3 cellular contexts compared by ENCODE assay signal in genomic region chr19:56106397-56106849, GRCh38.
TF ChIP-seq lines count a peak whose summit lies in the region.

No MANE protein-coding gene starts in this region.

TF ChIP-seq in GM23338, 12 proteins besides CTCF, POLR2A, EP300 and RAD21 (continues in another document):
- TF ChIP-seq, protein P1, sequence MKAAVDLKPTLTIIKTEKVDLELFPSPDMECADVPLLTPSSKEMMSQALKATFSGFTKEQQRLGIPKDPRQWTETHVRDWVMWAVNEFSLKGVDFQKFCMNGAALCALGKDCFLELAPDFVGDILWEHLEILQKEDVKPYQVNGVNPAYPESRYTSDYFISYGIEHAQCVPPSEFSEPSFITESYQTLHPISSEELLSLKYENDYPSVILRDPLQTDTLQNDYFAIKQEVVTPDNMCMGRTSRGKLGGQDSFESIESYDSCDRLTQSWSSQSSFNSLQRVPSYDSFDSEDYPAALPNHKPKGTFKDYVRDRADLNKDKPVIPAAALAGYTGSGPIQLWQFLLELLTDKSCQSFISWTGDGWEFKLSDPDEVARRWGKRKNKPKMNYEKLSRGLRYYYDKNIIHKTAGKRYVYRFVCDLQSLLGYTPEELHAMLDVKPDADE (IDR thresholded peaks at IDR 0.05), result no peak
- TF ChIP-seq, protein P2, sequence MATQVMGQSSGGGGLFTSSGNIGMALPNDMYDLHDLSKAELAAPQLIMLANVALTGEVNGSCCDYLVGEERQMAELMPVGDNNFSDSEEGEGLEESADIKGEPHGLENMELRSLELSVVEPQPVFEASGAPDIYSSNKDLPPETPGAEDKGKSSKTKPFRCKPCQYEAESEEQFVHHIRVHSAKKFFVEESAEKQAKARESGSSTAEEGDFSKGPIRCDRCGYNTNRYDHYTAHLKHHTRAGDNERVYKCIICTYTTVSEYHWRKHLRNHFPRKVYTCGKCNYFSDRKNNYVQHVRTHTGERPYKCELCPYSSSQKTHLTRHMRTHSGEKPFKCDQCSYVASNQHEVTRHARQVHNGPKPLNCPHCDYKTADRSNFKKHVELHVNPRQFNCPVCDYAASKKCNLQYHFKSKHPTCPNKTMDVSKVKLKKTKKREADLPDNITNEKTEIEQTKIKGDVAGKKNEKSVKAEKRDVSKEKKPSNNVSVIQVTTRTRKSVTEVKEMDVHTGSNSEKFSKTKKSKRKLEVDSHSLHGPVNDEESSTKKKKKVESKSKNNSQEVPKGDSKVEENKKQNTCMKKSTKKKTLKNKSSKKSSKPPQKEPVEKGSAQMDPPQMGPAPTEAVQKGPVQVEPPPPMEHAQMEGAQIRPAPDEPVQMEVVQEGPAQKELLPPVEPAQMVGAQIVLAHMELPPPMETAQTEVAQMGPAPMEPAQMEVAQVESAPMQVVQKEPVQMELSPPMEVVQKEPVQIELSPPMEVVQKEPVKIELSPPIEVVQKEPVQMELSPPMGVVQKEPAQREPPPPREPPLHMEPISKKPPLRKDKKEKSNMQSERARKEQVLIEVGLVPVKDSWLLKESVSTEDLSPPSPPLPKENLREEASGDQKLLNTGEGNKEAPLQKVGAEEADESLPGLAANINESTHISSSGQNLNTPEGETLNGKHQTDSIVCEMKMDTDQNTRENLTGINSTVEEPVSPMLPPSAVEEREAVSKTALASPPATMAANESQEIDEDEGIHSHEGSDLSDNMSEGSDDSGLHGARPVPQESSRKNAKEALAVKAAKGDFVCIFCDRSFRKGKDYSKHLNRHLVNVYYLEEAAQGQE (IDR thresholded peaks at IDR 0.05; ENCODE audit: unreplicated experiment), result no peak
- no peak for TF ChIP-seq NANOG (IDR thresholded peaks at IDR 0.05; ENCODE audit: borderline replicate concordance)
- TF ChIP-seq STAT1 (IDR thresholded peaks at IDR 0.05; ENCODE audit: unreplicated experiment), result no peak
- no peak for TF ChIP-seq ZNF114 (CRISPR knock-in tag; IDR thresholded peaks at IDR 0.05)
- no peak for TF ChIP-seq ZNF331 (CRISPR knock-in tag; IDR thresholded peaks at IDR 0.05; ENCODE audit: low read depth)
- no peak for TF ChIP-seq JUNB (IDR thresholded peaks at IDR 0.05; ENCODE audit: unreplicated experiment)
- no peak for TF ChIP-seq CREB1 (CRISPR knock-in tag; IDR thresholded peaks at IDR 0.05; ENCODE audit: low read depth)

TF ChIP-seq in WTC11, 78 proteins besides CTCF, POLR2A, EP300 and RAD21:
- no peak for TF ChIP-seq HMGA2 (CRISPR knock-in tag; IDR thresholded peaks at IDR 0.05)
- TF ChIP-seq, protein P3, sequence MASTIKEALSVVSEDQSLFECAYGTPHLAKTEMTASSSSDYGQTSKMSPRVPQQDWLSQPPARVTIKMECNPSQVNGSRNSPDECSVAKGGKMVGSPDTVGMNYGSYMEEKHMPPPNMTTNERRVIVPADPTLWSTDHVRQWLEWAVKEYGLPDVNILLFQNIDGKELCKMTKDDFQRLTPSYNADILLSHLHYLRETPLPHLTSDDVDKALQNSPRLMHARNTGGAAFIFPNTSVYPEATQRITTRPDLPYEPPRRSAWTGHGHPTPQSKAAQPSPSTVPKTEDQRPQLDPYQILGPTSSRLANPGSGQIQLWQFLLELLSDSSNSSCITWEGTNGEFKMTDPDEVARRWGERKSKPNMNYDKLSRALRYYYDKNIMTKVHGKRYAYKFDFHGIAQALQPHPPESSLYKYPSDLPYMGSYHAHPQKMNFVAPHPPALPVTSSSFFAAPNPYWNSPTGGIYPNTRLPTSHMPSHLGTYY (CRISPR knock-in tag; IDR thresholded peaks at IDR 0.05), result no peak
- no peak for TF ChIP-seq ZSCAN18 (CRISPR knock-in tag; IDR thresholded peaks at IDR 0.05)

TF ChIP-seq in HepG2, 621 proteins besides CTCF, POLR2A, EP300 and RAD21:
- TF ChIP-seq HNF1A (IDR thresholded peaks at IDR 0.05; ENCODE audit: low read depth), result no peak
- no peak for TF ChIP-seq HNF1A (CRISPR knock-in tag; IDR thresholded peaks at IDR 0.05; ENCODE audit: borderline replicate concordance)
- TF ChIP-seq, protein P4, sequence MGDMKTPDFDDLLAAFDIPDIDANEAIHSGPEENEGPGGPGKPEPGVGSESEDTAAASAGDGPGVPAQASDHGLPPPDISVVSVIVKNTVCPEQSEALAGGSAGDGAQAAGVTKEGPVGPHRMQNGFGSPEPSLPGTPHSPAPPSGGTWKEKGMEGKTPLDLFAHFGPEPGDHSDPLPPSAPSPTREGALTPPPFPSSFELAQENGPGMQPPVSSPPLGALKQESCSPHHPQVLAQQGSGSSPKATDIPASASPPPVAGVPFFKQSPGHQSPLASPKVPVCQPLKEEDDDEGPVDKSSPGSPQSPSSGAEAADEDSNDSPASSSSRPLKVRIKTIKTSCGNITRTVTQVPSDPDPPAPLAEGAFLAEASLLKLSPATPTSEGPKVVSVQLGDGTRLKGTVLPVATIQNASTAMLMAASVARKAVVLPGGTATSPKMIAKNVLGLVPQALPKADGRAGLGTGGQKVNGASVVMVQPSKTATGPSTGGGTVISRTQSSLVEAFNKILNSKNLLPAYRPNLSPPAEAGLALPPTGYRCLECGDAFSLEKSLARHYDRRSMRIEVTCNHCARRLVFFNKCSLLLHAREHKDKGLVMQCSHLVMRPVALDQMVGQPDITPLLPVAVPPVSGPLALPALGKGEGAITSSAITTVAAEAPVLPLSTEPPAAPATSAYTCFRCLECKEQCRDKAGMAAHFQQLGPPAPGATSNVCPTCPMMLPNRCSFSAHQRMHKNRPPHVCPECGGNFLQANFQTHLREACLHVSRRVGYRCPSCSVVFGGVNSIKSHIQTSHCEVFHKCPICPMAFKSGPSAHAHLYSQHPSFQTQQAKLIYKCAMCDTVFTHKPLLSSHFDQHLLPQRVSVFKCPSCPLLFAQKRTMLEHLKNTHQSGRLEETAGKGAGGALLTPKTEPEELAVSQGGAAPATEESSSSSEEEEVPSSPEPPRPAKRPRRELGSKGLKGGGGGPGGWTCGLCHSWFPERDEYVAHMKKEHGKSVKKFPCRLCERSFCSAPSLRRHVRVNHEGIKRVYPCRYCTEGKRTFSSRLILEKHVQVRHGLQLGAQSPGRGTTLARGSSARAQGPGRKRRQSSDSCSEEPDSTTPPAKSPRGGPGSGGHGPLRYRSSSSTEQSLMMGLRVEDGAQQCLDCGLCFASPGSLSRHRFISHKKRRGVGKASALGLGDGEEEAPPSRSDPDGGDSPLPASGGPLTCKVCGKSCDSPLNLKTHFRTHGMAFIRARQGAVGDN (CRISPR knock-in tag; IDR thresholded peaks at IDR 0.05), result peak; percentile 16; the same call in 1 of the 2 replicates
- TF ChIP-seq ZNF800 (CRISPR knock-in tag; IDR thresholded peaks at IDR 0.05), result no peak
- TF ChIP-seq AGO2 (optimal IDR thresholded peaks at IDR 0.05; ENCODE audit: low read depth, low read length), result peak; percentile 48
- TF ChIP-seq, protein P5, sequence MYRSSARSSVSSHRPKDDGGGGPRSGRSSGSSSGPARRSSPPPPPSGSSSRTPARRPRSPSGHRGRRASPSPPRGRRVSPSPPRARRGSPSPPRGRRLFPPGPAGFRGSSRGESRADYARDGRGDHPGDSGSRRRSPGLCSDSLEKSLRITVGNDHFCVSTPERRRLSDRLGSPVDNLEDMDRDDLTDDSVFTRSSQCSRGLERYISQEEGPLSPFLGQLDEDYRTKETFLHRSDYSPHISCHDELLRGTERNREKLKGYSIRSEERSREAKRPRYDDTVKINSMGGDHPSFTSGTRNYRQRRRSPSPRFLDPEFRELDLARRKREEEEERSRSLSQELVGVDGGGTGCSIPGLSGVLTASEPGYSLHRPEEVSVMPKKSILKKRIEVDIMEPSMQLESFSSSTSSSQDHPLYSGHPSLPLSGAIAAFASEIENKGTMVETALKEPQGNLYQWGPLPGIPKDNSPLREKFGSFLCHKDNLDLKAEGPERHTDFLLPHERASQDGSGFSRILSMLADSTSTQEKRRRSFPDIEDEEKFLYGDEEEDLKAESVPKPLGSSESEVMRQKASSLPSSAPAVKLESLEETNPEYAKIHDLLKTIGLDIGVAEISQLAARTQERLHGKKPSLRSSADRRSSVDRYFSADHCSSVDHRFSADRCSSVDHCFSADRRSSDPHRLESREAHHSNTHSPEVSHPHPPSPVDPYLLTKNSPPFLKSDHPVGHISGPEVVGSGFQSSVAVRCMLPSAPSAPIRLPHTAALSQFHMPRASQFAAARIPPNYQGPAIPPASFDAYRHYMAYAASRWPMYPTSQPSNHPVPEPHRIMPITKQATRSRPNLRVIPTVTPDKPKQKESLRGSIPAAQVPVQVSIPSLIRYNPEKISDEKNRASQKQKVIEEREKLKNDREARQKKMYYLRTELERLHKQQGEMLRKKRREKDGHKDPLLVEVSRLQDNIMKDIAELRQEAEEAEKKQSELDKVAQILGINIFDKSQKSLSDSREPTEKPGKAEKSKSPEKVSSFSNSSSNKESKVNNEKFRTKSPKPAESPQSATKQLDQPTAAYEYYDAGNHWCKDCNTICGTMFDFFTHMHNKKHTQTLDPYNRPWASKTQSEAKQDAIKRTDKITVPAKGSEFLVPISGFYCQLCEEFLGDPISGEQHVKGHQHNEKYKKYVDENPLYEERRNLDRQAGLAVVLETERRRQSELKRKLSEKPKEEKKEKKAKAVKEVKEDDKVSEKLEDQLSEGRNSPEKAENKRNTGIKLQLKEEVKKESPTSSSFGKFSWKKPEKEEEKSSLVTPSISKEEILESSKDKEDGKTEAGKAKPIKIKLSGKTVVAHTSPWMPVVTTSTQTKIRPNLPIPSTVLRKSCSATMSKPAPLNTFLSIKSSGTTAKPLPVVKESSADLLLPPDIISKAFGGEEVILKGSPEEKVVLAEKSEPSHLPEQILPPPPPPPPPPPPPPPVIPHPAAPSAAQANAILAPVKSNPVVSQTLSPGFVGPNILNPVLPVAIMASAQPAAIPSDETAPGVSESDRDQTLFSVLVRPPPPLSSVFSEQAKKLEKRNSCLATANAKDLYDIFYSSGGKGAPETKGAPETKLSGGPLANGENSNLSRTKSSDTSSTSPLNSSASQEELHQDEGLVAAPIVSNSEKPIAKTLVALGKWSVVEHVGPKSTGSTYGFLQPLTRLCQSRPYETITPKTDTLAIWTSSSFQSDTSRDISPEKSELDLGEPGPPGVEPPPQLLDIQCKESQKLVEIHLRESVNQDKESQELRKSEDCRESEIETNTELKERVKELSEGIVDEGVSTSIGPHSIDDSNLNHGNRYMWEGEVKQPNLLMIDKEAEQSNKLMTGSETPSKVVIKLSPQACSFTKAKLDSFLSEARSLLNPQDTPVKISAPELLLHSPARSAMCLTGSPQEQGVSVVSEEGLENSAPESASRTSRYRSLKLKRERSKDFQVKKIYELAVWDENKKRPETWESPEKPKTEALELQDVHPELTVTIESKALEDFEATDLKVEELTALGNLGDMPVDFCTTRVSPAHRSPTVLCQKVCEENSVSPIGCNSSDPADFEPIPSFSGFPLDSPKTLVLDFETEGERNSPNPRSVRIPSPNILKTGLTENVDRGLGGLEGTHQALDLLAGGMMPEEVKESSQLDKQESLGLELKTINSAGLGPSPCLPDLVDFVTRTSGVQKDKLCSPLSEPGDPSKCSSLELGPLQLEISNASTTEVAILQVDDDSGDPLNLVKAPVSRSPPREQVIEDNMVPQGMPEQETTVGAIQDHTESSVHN (CRISPR knock-in tag; IDR thresholded peaks at IDR 0.05), result no peak
- no peak for TF ChIP-seq ZFP36L2 (CRISPR knock-in tag; IDR thresholded peaks at IDR 0.05)
